ENCODE assay signal across 17 cellular contexts in the genomic region with DNA sequence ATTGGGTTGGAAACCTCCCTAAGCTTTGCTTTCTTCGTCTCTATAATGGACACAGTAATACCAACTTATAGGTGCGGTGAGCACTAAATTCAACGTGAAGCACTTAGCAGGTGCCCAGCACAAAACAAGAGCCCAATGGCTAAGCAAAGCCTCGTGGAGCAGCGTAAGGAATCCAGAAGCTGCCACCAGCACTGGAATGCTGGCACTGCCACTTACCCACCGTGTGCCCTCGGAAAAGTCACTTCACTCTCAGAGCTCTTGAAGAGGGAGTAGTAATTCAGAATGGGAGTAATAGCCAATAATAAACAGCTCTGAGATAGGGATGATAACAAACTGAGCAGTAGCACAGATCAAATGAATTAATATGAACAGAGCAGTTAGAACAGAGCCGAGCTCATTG. TPM values are rescaled to one million over a fixed set of nuclear protein-coding genes. Genes with fewer than 3 reads are reported as not detected.
A peak's percentile ranks its signal among the peaks of the same experiment; 100 is the strongest.
DNase-seq lines count a peak whose midpoint lies in the region; ATAC-seq and TF ChIP-seq lines count a peak whose summit lies in the region.
"Had no signal": no experiment of that assay in that cellular context is flagged by ENCODE, and none has a peak within 500 bp of the region (broad histone marks: within the 10 kb centered on the region; RNA-seq: fewer than 3 reads in every experiment).

No MANE protein-coding gene starts in this region.

- intact Hi-C loops in Right ventricle myocardium superior (cut with DNase I) (no loop called here), stomach (cut with DNase I; ENCODE audit: low total_unique reads) (no loop called here)

- TF ChIP-seq CTCF in HFFc6 (IDR thresholded peaks at IDR 0.05) (no peak), right atrium auricular region (IDR thresholded peaks at IDR 0.05) (no peak), stomach (IDR thresholded peaks at IDR 0.05) (no peak)

- TF ChIP-seq POLR2A in stomach (IDR thresholded peaks at IDR 0.05): no peak

- TF ChIP-seq EP300 in stomach (IDR thresholded peaks at IDR 0.05): no peak

- peaks cover 20% of the 10 kb centered on the region for H3K4me1 Mint-ChIP-seq in HFFc6 (ENCODE audit: low read depth)

- peaks cover 16% of the 10 kb centered on the region for H3K9me3 Mint-ChIP-seq in HFFc6

- peak; percentile 78 for ATAC-seq in Right ventricle myocardium superior (ENCODE audit: poor library complexity)
- no peak for ATAC-seq in GM21515 (IDR thresholded peaks at IDR 0.05; ENCODE audit: unreplicated experiment)
- no peak for ATAC-seq in GM18511 (IDR thresholded peaks at IDR 0.05; ENCODE audit: unreplicated experiment)

- DNase-seq in HFFc6 (no peak), Right ventricle myocardium superior (no peak), right atrium auricular region (ENCODE audit: low spot score) (no peak), stomach (no peak), NCI-H510A (lab: John Stamatoyannopoulos, UW) (no peak)
- DNase-seq: Calu3, DMS153, DND-41, KG1, MG63, NCI-H1105 treated with DMSO at 0.1 percent for 48 hours, NCI-H446 treated with DMSO at 0.1 percent for 48 hours, NCI-H526 treated with DMSO at 0.1 percent for 48 hours, PC-9, SHP77 had no signal

- H3K27me3 Mint-ChIP-seq in HFFc6 (ENCODE audit: insufficient read depth): no peaks in the 10 kb centered on the region

- H3K4me1 ChIP-seq in right atrium auricular region (peaks cover 0 to 28% of the 10 kb centered on the region in 2 donors), stomach (peaks cover 28 to 66% (median 44%) of the 10 kb centered on the region in 4 donors)

- 79 to 91% (median 83%) methylated on average over 8 of the region's 8 CpGs for WGBS in stomach, 5 donors

- no peak overlapping the region for H3K4me3 Mint-ChIP-seq in HFFc6

- peaks cover 0 to 3% of the 10 kb centered on the region in 2 donors for H3K9me3 ChIP-seq in right atrium auricular region
- H3K9me3 ChIP-seq in stomach: no peaks in the 10 kb centered on the region

- no peak overlapping the region for H3K4me3 ChIP-seq in right atrium auricular region
- H3K4me3 ChIP-seq in stomach: no peak overlapping the region
- H3K4me3 ChIP-seq: MG63, PC-9 had no signal

- peaks cover 44% of the 10 kb centered on the region for H3K36me3 ChIP-seq in right atrium auricular region
- peaks cover 5 to 64% (median 50%) of the 10 kb centered on the region in 4 donors for H3K36me3 ChIP-seq in stomach

- H3K27me3 ChIP-seq in right atrium auricular region (no peaks in the 10 kb centered on the region), stomach (no peaks in the 10 kb centered on the region)
- H3K27me3 ChIP-seq: MG63 had no signal

- H3K27ac ChIP-seq in right atrium auricular region: peak overlapping the region; percentile 18 to 38
- peak overlapping the region in 4 of 5 donors; percentile 6 to 86 (median 47) for H3K27ac ChIP-seq in stomach
- H3K27ac ChIP-seq: PC-9 had no signal

- H3K36me3 Mint-ChIP-seq in HFFc6 (ENCODE audit: low read depth): peaks cover 75% of the 10 kb centered on the region

- H3K27ac Mint-ChIP-seq in HFFc6: 0 out of 2 replicates have a peak overlapping the region, but pooled peaks have one; percentile 31

RNA-seq across cellular contexts. Expression of gene DAP, which starts 16.4 kb away (rescaled TPM):
- 100 to 1,000 TPM; 255 to 357 (median 285) TPM for total RNA-seq in HFFc6 (2021; fragmentation: NEBNext Ultra II Directional; extraction: Animal tissue kit (Norgen Biotek cat#: 25700))
- total RNA-seq in Right ventricle myocardium superior: 13.6 TPM
- 10 to 100 TPM; 34.6 to 65.8 TPM for total RNA-seq in right atrium auricular region
- total RNA-seq in stomach: 100 to 1,000 TPM in 2 of 5 donors, 10 to 100 TPM in 2, 1 to 10 TPM in 1; 9.3 to 184 (median 66.9) TPM
- polyA plus RNA-seq in stomach: 100 to 1,000 TPM in 2 of 3 donors, 10 to 100 TPM in 1; 52.6 to 161 (median 150) TPM
